ENCODE assay signal across 22 cellular contexts in the genomic region with DNA sequence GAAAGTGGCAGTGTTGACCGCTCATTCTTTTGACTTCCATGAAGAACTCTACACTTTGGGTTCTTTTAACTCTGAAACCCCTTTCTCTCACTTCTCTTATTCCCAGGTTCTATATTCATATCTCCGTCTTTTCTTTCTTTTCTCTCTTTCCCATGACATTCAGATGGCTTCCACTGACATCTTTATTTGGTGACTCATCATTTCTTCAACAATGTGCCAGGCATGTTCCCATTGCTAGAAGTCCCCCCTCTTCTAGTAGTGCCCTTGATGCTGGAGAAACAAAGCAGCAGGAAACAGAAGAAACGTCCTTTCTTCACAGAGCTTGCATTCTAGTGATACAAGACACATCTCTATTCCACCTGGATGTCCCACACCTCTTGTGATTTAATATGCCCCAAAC.
"Had no signal": no experiment of that assay in that cellular context is flagged by ENCODE, and none has a peak within 500 bp of the region (broad histone marks: within the 10 kb centered on the region; RNA-seq: fewer than 3 reads in every experiment).

No MANE protein-coding gene starts in this region.

- H3K9ac ChIP-seq: parathyroid adenoma had no signal

- H3K79me2 ChIP-seq: parathyroid adenoma had no signal

- H3K4me1 ChIP-seq: parathyroid adenoma had no signal

- H3K4me3 ChIP-seq: coronary artery, heart right ventricle, prostate gland, skin epidermis, stomach had no signal

- ATAC-seq: esophagus mucosa; naive thymus-derived CD4-positive, alpha-beta T cell; sciatic nerve; stimulated activated naive B cell treated with anti-CD40 and anti-IgM and Interleukin-4, amounts not matched to agents 10 μg/mL and 1 μg/mL and 100 μg/mL, for 72 hours had no signal

- H3K27me3 ChIP-seq: heart right ventricle, stomach had no signal

- H3K27ac ChIP-seq: parathyroid adenoma, skin epidermis had no signal

- H3K9me3 ChIP-seq: heart right ventricle, prostate gland, stomach had no signal

- FAIRE-seq: frontal cortex, islet of Langerhans had no signal

- H2AFZ ChIP-seq: parathyroid adenoma had no signal

- DNase-seq: effector CD4-positive, alpha-beta T cell; endodermal cell; heart right ventricle; hypothalamus; kidney glomerular epithelial cell; mesendoderm; naive thymus-derived CD4-positive, alpha-beta T cell; nephron progenitor cell; retina; stimulated activated CD4-positive, alpha-beta T cell treated with anti-CD3 and anti-CD28 coated beads, Interleukin-2, amount 100 ng/mL, for 24 hours; stimulated activated CD4-positive, alpha-beta T cell treated with anti-CD3 and anti-CD28 coated beads, Interleukin-4, amount 100 ng/mL, for 4 hours; stimulated activated naive B cell treated with anti-CD40 and anti-IgM and Interleukin-4, amounts not matched to agents 10 μg/mL and 1 μg/mL and 100 μg/mL, for 72 hours; stomach; trophoblast cell had no signal
